8 cellular contexts compared by ENCODE assay signal in the genomic region with DNA sequence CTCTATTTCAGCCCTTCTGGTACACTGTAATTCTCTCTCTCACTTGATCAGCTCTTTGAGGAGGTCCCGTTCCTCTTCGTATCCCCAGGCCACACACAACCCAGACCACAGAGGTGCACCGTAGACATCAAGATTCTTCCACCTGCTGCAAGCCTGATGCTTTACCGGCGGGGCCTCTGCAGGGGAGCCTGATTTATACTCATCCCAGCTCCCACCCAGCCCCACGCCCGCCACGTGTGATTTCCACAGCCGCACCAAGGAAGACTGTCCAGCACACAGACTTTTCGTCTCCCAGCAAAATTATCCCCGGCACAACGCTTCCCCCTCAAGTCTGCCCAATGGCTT. TPM values are rescaled to one million over a fixed set of nuclear protein-coding genes. Genes with fewer than 3 reads are reported as not detected.
A peak's percentile ranks its signal among the peaks of the same experiment; 100 is the strongest.
DNase-seq lines count a peak whose midpoint lies in the region; ATAC-seq and TF ChIP-seq lines count a peak whose summit lies in the region.

No MANE protein-coding gene starts in this region.

- H3K36me3 ChIP-seq in WERI-Rb-1 (no peaks in the 10 kb centered on the region), cardiac muscle cell (no peaks in the 10 kb centered on the region), prostate gland (no peaks in the 10 kb centered on the region)

- ATAC-seq in GM19328 (IDR thresholded peaks at IDR 0.05; ENCODE audit: unreplicated experiment), result peak; percentile 7
- peak; percentile 11 for ATAC-seq in HG02981 (IDR thresholded peaks at IDR 0.05; ENCODE audit: unreplicated experiment)

- TF ChIP-seq POLR2A in prostate gland (IDR thresholded peaks at IDR 0.05), result no peak

- H3K27me3 ChIP-seq in WERI-Rb-1 (ENCODE audit: insufficient read depth, low read depth, severe bottlenecking) (no peaks in the 10 kb centered on the region), cardiac muscle cell (no peaks in the 10 kb centered on the region), prostate gland (replicated peaks; ENCODE audit: insufficient read depth) (no peaks in the 10 kb centered on the region)

- TF ChIP-seq CTCF in WERI-Rb-1 (IDR thresholded peaks at IDR 0.05; ENCODE audit: low read depth, low read length), result no peak
- no peak for TF ChIP-seq CTCF in cardiac muscle cell (IDR thresholded peaks at IDR 0.05; ENCODE audit: low read depth, low read length)
- no peak for TF ChIP-seq CTCF in prostate gland (IDR thresholded peaks at IDR 0.05)

- H3K9me3 ChIP-seq in WERI-Rb-1 (ENCODE audit: severe bottlenecking) (no peaks in the 10 kb centered on the region), cardiac muscle cell (ENCODE audit: low read depth) (no peaks in the 10 kb centered on the region), prostate gland (no peaks in the 10 kb centered on the region)

- DNase-seq in WERI-Rb-1, result no peak
- DNase-seq in cardiac muscle cell (ENCODE audit: low read depth in 1 of 2, low spot score in 1 of 2), result peak in 1 of 2 donors; percentile 20
- DNase-seq in prostate gland (ENCODE audit: low spot score), result no peak
- no peak for DNase-seq in EL
- no peak for DNase-seq in kidney glomerular epithelial cell (lab: John Stamatoyannopoulos, UW)
- no peak for DNase-seq in OCI-M1 (lab: John Stamatoyannopoulos, UW)

- peak overlapping the region; percentile 44 for H3K27ac ChIP-seq in WERI-Rb-1
- no peak overlapping the region for H3K27ac ChIP-seq in cardiac muscle cell
- no peak overlapping the region for H3K27ac ChIP-seq in prostate gland

- intact Hi-C loops in prostate gland (cut with DNase I), result loop anchor here (5.0 kb wide), 2 partner anchors 191 to 246 kb away; no protein-coding TSS in a partner anchor

- H3K4me3 ChIP-seq in WERI-Rb-1 (ENCODE audit: low read depth, low read length), result peak overlapping the region; percentile 65
- peak overlapping the region; percentile 82 for H3K4me3 ChIP-seq in cardiac muscle cell
- peak overlapping the region; percentile 75 to 81 for H3K4me3 ChIP-seq in prostate gland

- 3% methylated on average over 12 of the region's 12 CpGs for WGBS in prostate gland

- peaks cover 3% of the 10 kb centered on the region for H3K4me1 ChIP-seq in cardiac muscle cell (ENCODE audit: low read depth)
- no peaks in the 10 kb centered on the region for H3K4me1 ChIP-seq in prostate gland (replicated peaks)

RNA-seq across cellular contexts. Expression of gene SMYD3, which starts 0.7 kb away (rescaled TPM):
- total RNA-seq in cardiac muscle cell (47.2 and 48.0 TPM in 2 replicates), prostate gland (10 to 100 TPM; 19.8 to 23.9 TPM)
- 50.8 and 69.5 TPM in 2 replicates for polyA plus RNA-seq in cardiac muscle cell

RNA-seq across cellular contexts. Expression of gene TFB2M, which starts 59.6 kb away (rescaled TPM):
- total RNA-seq in cardiac muscle cell (5.7 and 7.3 TPM in 2 replicates), prostate gland (10 to 100 TPM; 10.3 to 15.1 TPM)
- 9.4 and 12.0 TPM in 2 replicates for polyA plus RNA-seq in cardiac muscle cell

RNA-seq across cellular contexts. Expression of gene CNST, which starts 59.8 kb away (rescaled TPM):
- 14.1 and 17.9 TPM in 2 replicates for total RNA-seq in cardiac muscle cell
- polyA plus RNA-seq in cardiac muscle cell, result 13.1 and 14.9 TPM in 2 replicates
- 10 to 100 TPM; 19.4 to 52.6 TPM for total RNA-seq in prostate gland
